ENCODE assay signal across 9 cellular contexts in the genomic region with DNA sequence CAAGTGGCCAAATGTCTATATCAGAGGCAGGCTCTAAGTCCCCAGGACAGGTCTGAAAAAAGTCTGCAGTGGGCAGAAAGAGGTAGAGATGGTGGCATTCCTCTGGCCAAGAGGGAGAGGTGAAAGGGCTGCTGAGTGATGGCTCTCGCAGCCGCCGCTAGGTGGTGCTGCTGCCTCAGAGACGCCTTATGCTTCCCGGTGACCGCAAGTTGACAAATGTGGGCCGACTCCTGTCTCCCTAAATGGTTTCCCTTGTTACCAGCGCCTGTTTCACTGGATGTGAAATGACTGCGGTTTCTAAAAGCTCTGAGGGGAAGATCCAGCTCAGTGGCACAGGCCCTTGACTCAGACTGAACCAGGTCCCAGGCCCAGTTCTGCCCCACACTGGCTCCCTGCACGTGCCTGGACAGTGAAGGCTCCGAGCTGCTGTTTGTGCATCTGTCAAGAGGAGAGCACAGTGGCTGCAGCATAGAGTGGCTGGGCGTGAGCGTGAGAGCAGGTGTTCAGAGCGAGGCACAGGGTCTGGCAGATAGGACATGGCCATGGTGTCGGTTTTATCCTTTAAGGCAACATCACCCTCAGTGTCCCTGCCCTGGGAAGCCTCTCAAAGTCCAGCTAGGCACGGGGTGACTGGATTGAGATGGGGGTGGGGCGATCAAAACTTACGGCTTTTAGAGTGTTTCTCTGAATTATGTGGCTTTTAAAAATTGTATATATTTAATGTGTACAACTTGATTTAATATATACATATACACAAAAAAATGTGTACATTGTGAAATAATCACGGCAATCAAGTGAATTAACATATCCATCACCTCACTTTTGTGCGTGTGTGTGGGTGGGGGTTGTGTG. TPM values are rescaled to one million over a fixed set of nuclear protein-coding genes. Genes with fewer than 3 reads are reported as not detected.
DNase-seq lines count a peak whose midpoint lies in the region; ATAC-seq, FAIRE-seq and TF ChIP-seq lines count a peak whose summit lies in the region.
"Had no signal": no experiment of that assay in that cellular context is flagged by ENCODE, and none has a peak within 500 bp of the region (broad histone marks: within the 10 kb centered on the region; RNA-seq: fewer than 3 reads in every experiment).

No MANE protein-coding gene starts in this region.

- peaks cover 3% of the 10 kb centered on the region for H3K9me3 Mint-ChIP-seq in activated naive CD8-positive, alpha-beta T cell treated with anti-CD3 and anti-CD28 coated beads for 36 hours

- 26 to 33% (median 29%) methylated on average over 20 of the region's 20 CpGs for WGBS in psoas muscle, 3 donors

- no peak for FAIRE-seq in D721Med (lab: Jason Lieb, UNC)
- FAIRE-seq: TTC549 had no signal

- H3K9me3 ChIP-seq in cardiac muscle cell (ENCODE audit: low read depth): no peaks in the 10 kb centered on the region
- H3K9me3 ChIP-seq in psoas muscle: no peaks in the 10 kb centered on the region
- H3K9me3 ChIP-seq in vagina: no peaks in the 10 kb centered on the region

- DNase-seq in D721Med (ENCODE audit: insufficient read length, low spot score) (peak; percentile 49), H4 (ENCODE audit: low spot score) (peak; percentile 80), NCI-H1092 (lab: John Stamatoyannopoulos, UW) (peak; percentile 71), T follicular helper cell (ENCODE audit: low read depth) (peak; percentile 74), cardiac muscle cell (ENCODE audit: low read depth in 1 of 2, low spot score in 1 of 2) (peak; percentile 86 to 89), psoas muscle (peak; percentile 86 to 92), vagina (ENCODE audit: extremely low spot score in 2 of 2) (no peak)
- peak; percentile 75 for DNase-seq in activated naive CD8-positive, alpha-beta T cell treated with anti-CD3 and anti-CD28 coated beads for 36 hours

- TF ChIP-seq CTCF in D721Med (IDR thresholded peaks at IDR 0.05; ENCODE audit: insufficient read depth, missing control alignments) (peak; percentile 89), cardiac muscle cell (IDR thresholded peaks at IDR 0.05; ENCODE audit: low read depth, low read length) (peak; percentile 98), psoas muscle (IDR thresholded peaks at IDR 0.05) (peak; percentile 98), vagina (IDR thresholded peaks at IDR 0.05) (peak; percentile 80 to 96 (median 95))

- H3K36me3 Mint-ChIP-seq in activated naive CD8-positive, alpha-beta T cell treated with anti-CD3 and anti-CD28 coated beads for 36 hours: peaks cover 35% of the 10 kb centered on the region

- H3K27ac ChIP-seq in cardiac muscle cell (no peak overlapping the region), psoas muscle (peak overlapping the region; percentile 68), vagina (peak overlapping the region; percentile 36)

- no peaks in the 10 kb centered on the region for H3K36me3 ChIP-seq in cardiac muscle cell
- peaks cover 8 to 26% of the 10 kb centered on the region in 2 donors for H3K36me3 ChIP-seq in psoas muscle (ENCODE audit: insufficient read depth in 1 of 2, low read depth in 1 of 2)
- H3K36me3 ChIP-seq in vagina: peaks cover 0 to 16% of the 10 kb centered on the region in 2 donors

- H3K4me3 ChIP-seq in cardiac muscle cell: no peak overlapping the region
- H3K4me3 ChIP-seq in psoas muscle: no peak overlapping the region
- H3K4me3 ChIP-seq in vagina: no peak overlapping the region

- intact Hi-C loops in psoas muscle (cut with DNase I): loop anchor here (2.0 to 10.0 kb wide), 4 partner anchors 293 to 751 kb away; a partner anchor contains a TSS
- intact Hi-C loops in vagina (cut with DNase I): loop anchor here (5.0 kb wide), 1 partner anchor 393 kb away; no protein-coding TSS in a partner anchor

- H3K27me3 Mint-ChIP-seq in activated naive CD8-positive, alpha-beta T cell treated with anti-CD3 and anti-CD28 coated beads for 36 hours: no peaks in the 10 kb centered on the region

- H3K4me1 Mint-ChIP-seq in activated naive CD8-positive, alpha-beta T cell treated with anti-CD3 and anti-CD28 coated beads for 36 hours: peaks cover 33% of the 10 kb centered on the region

- H3K4me1 ChIP-seq in cardiac muscle cell (ENCODE audit: low read depth): peaks cover 9% of the 10 kb centered on the region
- peaks cover 18% of the 10 kb centered on the region for H3K4me1 ChIP-seq in psoas muscle
- H3K4me1 ChIP-seq in vagina: peaks cover 6% of the 10 kb centered on the region

- peak; percentile 84 to 91 (median 88) for ATAC-seq in psoas muscle

- no peak overlapping the region for H3K4me3 Mint-ChIP-seq in activated naive CD8-positive, alpha-beta T cell treated with anti-CD3 and anti-CD28 coated beads for 36 hours

- peak overlapping the region; percentile 55 for H3K27ac Mint-ChIP-seq in activated naive CD8-positive, alpha-beta T cell treated with anti-CD3 and anti-CD28 coated beads for 36 hours

- no peaks in the 10 kb centered on the region for H3K27me3 ChIP-seq in cardiac muscle cell
- no peaks in the 10 kb centered on the region for H3K27me3 ChIP-seq in psoas muscle (ENCODE audit: insufficient read depth in 3 of 3, low read length in 2 of 3)
- no peaks in the 10 kb centered on the region for H3K27me3 ChIP-seq in vagina

- TF ChIP-seq POLR2A in vagina (IDR thresholded peaks at IDR 0.05): no peak

RNA-seq across cellular contexts. Expression of a gene that starts 19.9 kb away (rescaled TPM):
- 4.5 and 7.2 TPM in 2 replicates for total RNA-seq in H4 (2014; rRNA removed; shearing (Covaris generic))
- total RNA-seq in activated naive CD8-positive, alpha-beta T cell treated with anti-CD3 and anti-CD28 coated beads for 36 hours: 10 to 100 TPM; 20.4 to 21.3 TPM
- total RNA-seq in cardiac muscle cell (23.9 and 26.8 TPM in 2 replicates), psoas muscle (10 to 100 TPM; 18.3 to 24.5 (median 22.4) TPM), vagina (21.6 TPM)
- polyA plus RNA-seq in cardiac muscle cell (17.5 and 23.6 TPM in 2 replicates), psoas muscle (10 to 100 TPM; 13.1 to 28.1 (median 15.3) TPM)

RNA-seq across cellular contexts. Expression of a gene that starts 22.0 kb away (rescaled TPM):
- total RNA-seq in H4 (2014; rRNA removed; shearing (Covaris generic)): 39.9 and 42.0 TPM in 2 replicates
- 10 to 100 TPM; 25.5 to 26.2 TPM for total RNA-seq in activated naive CD8-positive, alpha-beta T cell treated with anti-CD3 and anti-CD28 coated beads for 36 hours
- 112 and 115 TPM in 2 replicates for total RNA-seq in cardiac muscle cell
- 78.4 and 92.1 TPM in 2 replicates for polyA plus RNA-seq in cardiac muscle cell
- 10 to 100 TPM; 71.9 to 95.1 (median 83.1) TPM for total RNA-seq in psoas muscle
- polyA plus RNA-seq in psoas muscle: 100 to 1,000 TPM in 2 of 3 donors, 10 to 100 TPM in 1; 98.9 to 122 (median 104) TPM
- total RNA-seq in vagina: 67.5 TPM

Comparison
In these comparisons a context has a peak if more than half of its experiments do, and no peak if none do; other contexts are left out.
1. DNase-seq: peak in D721Med (single experiment), H4 (single experiment), NCI-H1092 (single experiment), T follicular helper cell (single experiment), activated naive CD8-positive, alpha-beta T cell treated with anti-CD3 and anti-CD28 coated beads for 36 hours (single experiment), cardiac muscle cell (2 of 2) and psoas muscle (2 of 2); none in vagina (0 of 2).
2. Peak in every context shown above with its lines, with median percentiles within 50 percentile points of each other: CTCF ChIP-seq.